Comparison of ENCODE assay signal across 2 cellular contexts in genomic region chr14:64507376-64508156, GRCh38.
TF ChIP-seq lines count a peak whose summit lies in the region.

No MANE protein-coding gene starts in this region.

TF ChIP-seq in K562, 482 proteins besides CTCF, POLR2A, EP300 and RAD21:
- TF ChIP-seq RBM39 (optimal IDR thresholded peaks at IDR 0.05; ENCODE audit: low read depth, low read length) (no peak), TAF9B (IDR thresholded peaks at IDR 0.05; ENCODE audit: partially characterized antibody) (no peak), PHF21A (IDR thresholded peaks at IDR 0.05; ENCODE audit: borderline replicate concordance, low read depth) (no peak), GABPB1 (CRISPR knock-in tag; IDR thresholded peaks at IDR 0.05) (no peak), MTA3 (IDR thresholded peaks at IDR 0.05; ENCODE audit: borderline replicate concordance) (no peak), SMAD3 (CRISPR knock-in tag; conservative IDR thresholded peaks at IDR 0.05) (no peak), ZNF644 (tag; IDR thresholded peaks at IDR 0.05; ENCODE audit: low read depth) (no peak), MECOM (CRISPR knock-in tag; IDR thresholded peaks at IDR 0.05) (no peak), STAT5A (IDR thresholded peaks at IDR 0.05; ENCODE audit: borderline replicate concordance, low read length) (no peak), ZSCAN32 (CRISPR knock-in tag; IDR thresholded peaks at IDR 0.05) (no peak), FOXK2 (conservative IDR thresholded peaks at IDR 0.05 in 1 of 2, IDR thresholded peaks at IDR 0.05 in 1 of 2; ENCODE audit: low read depth in 2 of 2) (no peak), USF2 (CRISPR knock-in tag; IDR thresholded peaks at IDR 0.05) (no peak), ZFX (CRISPR knock-in tag; IDR thresholded peaks at IDR 0.05) (no peak), PPARD (CRISPR knock-in tag; IDR thresholded peaks at IDR 0.05) (no peak), RBM25 (IDR thresholded peaks at IDR 0.05; ENCODE audit: low read depth, low read length, severe bottlenecking) (no peak), SIN3A (IDR thresholded peaks at IDR 0.05; ENCODE audit: borderline replicate concordance in 2 of 2, control insufficient read depth in 1 of 2, low read depth in 2 of 2, low read length in 2 of 2) (no peak)

TF ChIP-seq in neural cell, 6 proteins besides CTCF, POLR2A, EP300 and RAD21:
- TF ChIP-seq MXI1 (conservative IDR thresholded peaks at IDR 0.05; ENCODE audit: poor library complexity, severe bottlenecking) (no peak), POLR2AphosphoS5 (IDR thresholded peaks at IDR 0.05) (no peak), TAF1 (IDR thresholded peaks at IDR 0.05; ENCODE audit: low read depth) (no peak), EZH2 (IDR thresholded peaks at IDR 0.05; ENCODE audit: borderline replicate concordance, insufficient read depth, low read length, poor library complexity, severe bottlenecking) (no peak), REST (IDR thresholded peaks at IDR 0.05; ENCODE audit: borderline replicate concordance) (no peak), SMC3 (conservative IDR thresholded peaks at IDR 0.05; ENCODE audit: poor library complexity) (no peak)
